ENCODE assay signal across 13 cellular contexts in the genomic region with DNA sequence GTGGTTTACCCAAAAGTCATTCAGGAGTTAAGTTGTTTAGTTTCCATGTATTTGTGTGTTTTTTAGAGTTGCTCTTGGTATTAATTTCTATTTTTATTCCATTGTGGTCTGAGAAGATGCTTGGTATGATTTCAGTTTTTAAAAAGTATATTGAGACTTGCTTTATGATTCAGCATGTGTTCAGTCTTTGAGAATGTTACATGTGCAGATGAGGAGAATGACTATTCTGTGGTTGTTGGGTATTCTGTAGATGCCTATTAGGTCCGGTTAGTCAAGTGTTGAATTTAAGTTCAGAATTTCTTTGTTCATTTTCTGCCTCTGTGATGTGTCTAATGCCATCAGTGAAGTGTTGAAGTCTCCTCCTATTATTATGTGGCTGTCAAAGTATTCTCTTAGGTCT.
DNase-seq lines count a peak whose midpoint lies in the region; ATAC-seq and FAIRE-seq lines count a peak whose summit lies in the region.
"Had no signal": no experiment of that assay in that cellular context is flagged by ENCODE, and none has a peak within 500 bp of the region (broad histone marks: within the 10 kb centered on the region; RNA-seq: fewer than 3 reads in every experiment).

No MANE protein-coding gene starts in this region.

- FAIRE-seq in GM19239 (lab: Jason Lieb, UNC) (peak; percentile 76), small intestine (lab: Jason Lieb, UNC) (no peak)

- 83 to 100% (median 83%) methylated on average over 1 of the region's 1 CpG for WGBS in small intestine, 3 donors

- ATAC-seq in HG02885 (IDR thresholded peaks at IDR 0.05; ENCODE audit: poor library complexity, unreplicated experiment), result peak; percentile 95
- ATAC-seq in activated naive CD8-positive, alpha-beta T cell treated with anti-CD3 and anti-CD28 coated beads, Interleukin-2, amount 50 U/mL, for 24 hours, result no peak
- ATAC-seq in stimulated activated memory B cell treated with anti-CD40 and anti-IgM and Interleukin-4, amounts not matched to agents 10 μg/mL and 1 μg/mL and 100 μg/mL, for 72 hours, result no peak
- ATAC-seq: T-helper 17 cell had no signal

- peaks cover 8% of the 10 kb centered on the region for H3K9me3 Mint-ChIP-seq in activated naive CD8-positive, alpha-beta T cell treated with anti-CD3 and anti-CD28 coated beads, Interleukin-2, amount 50 U/mL, for 24 hours
- H3K9me3 Mint-ChIP-seq in stimulated activated memory B cell treated with anti-CD40 and anti-IgM and Interleukin-4, amounts not matched to agents 10 μg/mL and 1 μg/mL and 100 μg/mL, for 72 hours, result no peaks in the 10 kb centered on the region

- no peak overlapping the region for H3K4me3 Mint-ChIP-seq in activated naive CD8-positive, alpha-beta T cell treated with anti-CD3 and anti-CD28 coated beads, Interleukin-2, amount 50 U/mL, for 24 hours
- H3K4me3 Mint-ChIP-seq in stimulated activated memory B cell treated with anti-CD40 and anti-IgM and Interleukin-4, amounts not matched to agents 10 μg/mL and 1 μg/mL and 100 μg/mL, for 72 hours, result no peak overlapping the region
- H3K4me3 Mint-ChIP-seq: activated naive CD8-positive, alpha-beta T cell; CD4-positive, CD25-positive, alpha-beta regulatory T cell; T-helper 17 cell had no signal

- H3K27me3 ChIP-seq in small intestine (ENCODE audit: control insufficient read depth in 2 of 2, insufficient read depth in 2 of 2, low read length in 2 of 2), result no peaks in the 10 kb centered on the region

- H3K27me3 Mint-ChIP-seq in activated naive CD8-positive, alpha-beta T cell treated with anti-CD3 and anti-CD28 coated beads, Interleukin-2, amount 50 U/mL, for 24 hours, result no peaks in the 10 kb centered on the region
- H3K27me3 Mint-ChIP-seq in stimulated activated memory B cell treated with anti-CD40 and anti-IgM and Interleukin-4, amounts not matched to agents 10 μg/mL and 1 μg/mL and 100 μg/mL, for 72 hours, result peaks cover 48% of the 10 kb centered on the region
- H3K27me3 Mint-ChIP-seq: activated naive CD8-positive, alpha-beta T cell; CD4-positive, CD25-positive, alpha-beta regulatory T cell; T-helper 17 cell had no signal

- DNase-seq in AG20443 (ENCODE audit: low spot score), result peak; percentile 40
- DNase-seq in GM19239 (ENCODE audit: insufficient read length, low spot score), result no peak
- DNase-seq in amniotic epithelial cell (ENCODE audit: low read depth), result peak; percentile 52
- DNase-seq in activated naive CD8-positive, alpha-beta T cell treated with anti-CD3 and anti-CD28 coated beads, Interleukin-2, amount 50 U/mL, for 24 hours, result no peak
- DNase-seq in NCI-H774 (lab: John Stamatoyannopoulos, UW), result no peak
- no peak for DNase-seq in small intestine
- DNase-seq: hippocampal formation, nucleus accumbens, T-helper 17 cell had no signal

- H3K9me3 ChIP-seq in small intestine (ENCODE audit: control insufficient read depth, low read depth), result no peaks in the 10 kb centered on the region

- H3K36me3 Mint-ChIP-seq in activated naive CD8-positive, alpha-beta T cell treated with anti-CD3 and anti-CD28 coated beads, Interleukin-2, amount 50 U/mL, for 24 hours (ENCODE audit: low read depth), result peaks cover 7% of the 10 kb centered on the region
- H3K36me3 Mint-ChIP-seq in stimulated activated memory B cell treated with anti-CD40 and anti-IgM and Interleukin-4, amounts not matched to agents 10 μg/mL and 1 μg/mL and 100 μg/mL, for 72 hours, result no peaks in the 10 kb centered on the region
- H3K36me3 Mint-ChIP-seq: CD4-positive, CD25-positive, alpha-beta regulatory T cell had no signal

- H3K4me1 ChIP-seq in small intestine (ENCODE audit: control insufficient read depth in 2 of 2, insufficient read depth in 1 of 2, low read depth in 1 of 2, low read length in 1 of 2), result no peaks in the 10 kb centered on the region

- no peak overlapping the region for H3K27ac ChIP-seq in small intestine (ENCODE audit: low read depth in 1 of 2, low read length in 1 of 2)

- peaks cover 7% of the 10 kb centered on the region for H3K4me1 Mint-ChIP-seq in activated naive CD8-positive, alpha-beta T cell treated with anti-CD3 and anti-CD28 coated beads, Interleukin-2, amount 50 U/mL, for 24 hours
- no peaks in the 10 kb centered on the region for H3K4me1 Mint-ChIP-seq in stimulated activated memory B cell treated with anti-CD40 and anti-IgM and Interleukin-4, amounts not matched to agents 10 μg/mL and 1 μg/mL and 100 μg/mL, for 72 hours

- H3K36me3 ChIP-seq in small intestine (ENCODE audit: control insufficient read depth in 2 of 2, insufficient read depth in 2 of 2, low read length in 2 of 2), result no peaks in the 10 kb centered on the region

- H3K4me3 ChIP-seq in small intestine (ENCODE audit: low read depth in 1 of 2, low read length in 2 of 2), result no peak overlapping the region

- H3K27ac Mint-ChIP-seq in activated naive CD8-positive, alpha-beta T cell treated with anti-CD3 and anti-CD28 coated beads, Interleukin-2, amount 50 U/mL, for 24 hours, result no peak overlapping the region
- no peak overlapping the region for H3K27ac Mint-ChIP-seq in stimulated activated memory B cell treated with anti-CD40 and anti-IgM and Interleukin-4, amounts not matched to agents 10 μg/mL and 1 μg/mL and 100 μg/mL, for 72 hours
- H3K27ac Mint-ChIP-seq: activated naive CD8-positive, alpha-beta T cell; T-helper 17 cell had no signal

Comparison
In these comparisons a context has a peak if more than half of its experiments do, and no peak if none do; other contexts are left out.
1. DNase-seq: peak in AG20443 (single experiment) and amniotic epithelial cell (single experiment); none in GM19239 (single experiment), activated naive CD8-positive, alpha-beta T cell treated with anti-CD3 and anti-CD28 coated beads, Interleukin-2, amount 50 U/mL, for 24 hours (single experiment), NCI-H774 (single experiment) and small intestine (single experiment).